21 cellular contexts compared by ENCODE assay signal in the genomic region with DNA sequence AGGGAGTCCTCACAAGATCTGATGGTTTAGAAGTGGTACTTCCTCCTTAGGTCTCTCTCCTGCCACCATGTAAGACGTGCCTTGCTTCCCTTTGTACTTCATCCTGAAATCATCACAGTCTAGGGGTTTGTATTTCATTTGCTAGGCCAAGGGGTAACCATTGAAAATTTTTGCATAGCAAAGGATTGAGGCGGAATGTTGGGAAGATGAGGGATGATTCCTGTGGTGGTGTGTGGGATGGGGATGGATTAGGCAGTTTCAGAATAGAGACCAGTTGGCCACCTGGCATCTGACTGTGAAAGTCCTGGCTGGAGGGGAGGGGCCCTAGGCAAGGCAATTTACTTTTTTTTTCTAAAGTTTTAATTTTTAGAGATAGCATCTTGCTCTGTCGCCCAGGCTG.
"Had no signal": no experiment of that assay in that cellular context is flagged by ENCODE, and none has a peak within 500 bp of the region (broad histone marks: within the 10 kb centered on the region; RNA-seq: fewer than 3 reads in every experiment).

No MANE protein-coding gene starts in this region.

- H3K4me1 Mint-ChIP-seq: neural progenitor cell had no signal

- ATAC-seq: gastrocnemius medialis; natural killer cell treated with Interleukin-12 subunit alpha and Interleukin-12 subunit beta and Interleukin-15 and Interleukin-18, amount 100 ng/mL, for 72 hours; sciatic nerve; stimulated activated memory B cell treated with anti-CD40 and anti-IgM and Interleukin-4, amounts not matched to agents 10 μg/mL and 1 μg/mL and 100 μg/mL, for 72 hours had no signal

- H3K27me3 ChIP-seq: dorsolateral prefrontal cortex, gastrocnemius medialis, neural progenitor cell, right atrium auricular region, tibial nerve, upper lobe of left lung had no signal

- H3K27me3 Mint-ChIP-seq: natural killer cell treated with Interleukin-12 subunit alpha and Interleukin-12 subunit beta and Interleukin-15 and Interleukin-18, amount 100 ng/mL, for 72 hours; stimulated activated memory B cell treated with anti-CD40 and anti-IgM and Interleukin-4, amounts not matched to agents 10 μg/mL and 1 μg/mL and 100 μg/mL, for 72 hours; stimulated activated naive CD8-positive, alpha-beta T cell treated with anti-CD3 and anti-CD28 coated beads, Interleukin-15, Interleukin-2, amounts not matched to agents 100 ng/mL and 50 ng/mL, for 24 hours had no signal

- H3K36me3 Mint-ChIP-seq: natural killer cell treated with Interleukin-12 subunit alpha and Interleukin-12 subunit beta and Interleukin-15 and Interleukin-18, amount 100 ng/mL, for 72 hours had no signal

- H3K9ac ChIP-seq: neural progenitor cell had no signal

- H3K36me3 ChIP-seq: gastrocnemius medialis, neural progenitor cell, prostate gland, right atrium auricular region, thoracic aorta, upper lobe of left lung had no signal

- H3K9me3 ChIP-seq: gastrocnemius medialis, prostate gland, right atrium auricular region, thoracic aorta had no signal

- H3K4me3 ChIP-seq: dorsolateral prefrontal cortex, gastrocnemius medialis, lung, neural progenitor cell, prostate gland, right atrium auricular region, thoracic aorta, tibial nerve, upper lobe of left lung had no signal

- H3K4me3 Mint-ChIP-seq: natural killer cell treated with Interleukin-12 subunit alpha and Interleukin-12 subunit beta and Interleukin-15 and Interleukin-18, amount 100 ng/mL, for 72 hours; neural progenitor cell; stimulated activated memory B cell treated with anti-CD40 and anti-IgM and Interleukin-4, amounts not matched to agents 10 μg/mL and 1 μg/mL and 100 μg/mL, for 72 hours; stimulated activated naive CD8-positive, alpha-beta T cell treated with anti-CD3 and anti-CD28 coated beads, Interleukin-15, Interleukin-2, amounts not matched to agents 100 ng/mL and 50 ng/mL, for 24 hours had no signal

- H2AFZ ChIP-seq: neural progenitor cell had no signal

- H3K27ac Mint-ChIP-seq: natural killer cell treated with Interleukin-12 subunit alpha and Interleukin-12 subunit beta and Interleukin-15 and Interleukin-18, amount 100 ng/mL, for 72 hours; neural progenitor cell; stimulated activated memory B cell treated with anti-CD40 and anti-IgM and Interleukin-4, amounts not matched to agents 10 μg/mL and 1 μg/mL and 100 μg/mL, for 72 hours; stimulated activated naive CD8-positive, alpha-beta T cell treated with anti-CD3 and anti-CD28 coated beads, Interleukin-15, Interleukin-2, amounts not matched to agents 100 ng/mL and 50 ng/mL, for 24 hours had no signal

- H3K4me2 ChIP-seq: neural progenitor cell had no signal

- DNase-seq: dorsolateral prefrontal cortex; effector CD4-positive, alpha-beta T cell; foreskin fibroblast; gastrocnemius medialis; mesenchymal stem cell; midbrain; stimulated activated CD4-positive, alpha-beta T cell treated with anti-CD3 and anti-CD28 coated beads, Interleukin-4, amount 100 ng/mL, for 4 hours; upper lobe of left lung had no signal

- H3K27ac ChIP-seq: dorsolateral prefrontal cortex, gastrocnemius medialis, neural progenitor cell, prostate gland, right atrium auricular region, thoracic aorta, tibial nerve, upper lobe of left lung had no signal

- H3K4me1 ChIP-seq: gastrocnemius medialis, neural progenitor cell, prostate gland, upper lobe of left lung had no signal

- FAIRE-seq: colon, keratinocyte, urothelium cell line had no signal

- H3K9me3 Mint-ChIP-seq: natural killer cell treated with Interleukin-12 subunit alpha and Interleukin-12 subunit beta and Interleukin-15 and Interleukin-18, amount 100 ng/mL, for 72 hours had no signal
